In genomic region chr6:18042536-18043145, GRCh38 we compare ENCODE assay signal across 13 cellular contexts. TPM values are rescaled to one million over a fixed set of nuclear protein-coding genes. Genes with fewer than 3 reads are reported as not detected.
A peak's percentile ranks its signal among the peaks of the same experiment; 100 is the strongest.
DNase-seq lines count a peak whose midpoint lies in the region; ATAC-seq and TF ChIP-seq lines count a peak whose summit lies in the region.
"Had no signal": no experiment of that assay in that cellular context is flagged by ENCODE, and none has a peak within 500 bp of the region (broad histone marks: within the 10 kb centered on the region; RNA-seq: fewer than 3 reads in every experiment).

No MANE protein-coding gene starts in this region.

- no peaks in the 10 kb centered on the region for H4K20me1 ChIP-seq in fibroblast of lung (ENCODE audit: control insufficient read depth, extremely low read depth, insufficient read depth, low read length)

- H3K4me2 ChIP-seq in fibroblast of lung (ENCODE audit: extremely low read depth, insufficient read depth, low read length), result peak overlapping the region; percentile 72

- peak; percentile 15 for ATAC-seq in stimulated activated naive CD8-positive, alpha-beta T cell treated with anti-CD3 and anti-CD28 coated beads, Interleukin-15, amount 100 ng/mL, for 72 hours
- no peak for ATAC-seq in stimulated activated naive CD8-positive, alpha-beta T cell treated with anti-CD3 and anti-CD28 coated beads, Interleukin-15, Interleukin-2, amounts not matched to agents 100 U/mL and 50 U/mL, for 24 hours
- ATAC-seq in HG03196 (IDR thresholded peaks at IDR 0.05; ENCODE audit: unreplicated experiment), result no peak
- ATAC-seq: activated CD4-positive, alpha-beta T cell treated with anti-CD3 and anti-CD28 coated beads for 36 hours had no signal

- H3K36me3 Mint-ChIP-seq in progenitor cell of endocrine pancreas (ENCODE audit: insufficient read depth), result no peaks in the 10 kb centered on the region
- H3K36me3 Mint-ChIP-seq: memory B cell had no signal

- H3K9me3 Mint-ChIP-seq in stimulated activated naive CD8-positive, alpha-beta T cell treated with anti-CD3 and anti-CD28 coated beads, Interleukin-15, amount 100 ng/mL, for 72 hours, result no peaks in the 10 kb centered on the region
- no peaks in the 10 kb centered on the region for H3K9me3 Mint-ChIP-seq in progenitor cell of endocrine pancreas (ENCODE audit: low read depth)
- H3K9me3 Mint-ChIP-seq: memory B cell had no signal

- no peak for DNase-seq in stimulated activated naive CD8-positive, alpha-beta T cell treated with anti-CD3 and anti-CD28 coated beads, Interleukin-15, amount 100 ng/mL, for 72 hours
- no peak for DNase-seq in stimulated activated naive CD8-positive, alpha-beta T cell treated with anti-CD3 and anti-CD28 coated beads, Interleukin-15, Interleukin-2, amounts not matched to agents 100 U/mL and 50 U/mL, for 24 hours
- DNase-seq in fibroblast of lung (ENCODE audit: low read depth in 2 of 2), result no peak
- no peak for DNase-seq in progenitor cell of endocrine pancreas (ENCODE audit: low spot score, unreplicated experiment)
- DNase-seq in NCI-H446 (lab: John Stamatoyannopoulos, UW), result no peak
- no peak for DNase-seq in activated CD4-positive, alpha-beta T cell treated with anti-CD3 and anti-CD28 coated beads for 48 hours
- DNase-seq in cerebellar cortex (ENCODE audit: low spot score), result no peak
- DNase-seq: NCI-H1105 had no signal

- no peaks in the 10 kb centered on the region for H3K9me3 ChIP-seq in fibroblast of lung (ENCODE audit: control insufficient read depth, insufficient read depth, low read depth, low read length)
- H3K9me3 ChIP-seq: Peyer's patch, prostate gland had no signal

- no peak for TF ChIP-seq CTCF in fibroblast of lung (conservative IDR thresholded peaks at IDR 0.05 in 1 of 2, IDR thresholded peaks at IDR 0.05 in 1 of 2; ENCODE audit: low read depth in 1 of 2, low read length in 2 of 2)
- no peak for TF ChIP-seq CTCF in progenitor cell of endocrine pancreas (IDR thresholded peaks at IDR 0.05; ENCODE audit: unreplicated experiment)

- no peak overlapping the region for H3K4me3 ChIP-seq in fibroblast of lung (replicated peaks in 1 of 4; ENCODE audit: control extremely low read depth in 1 of 4, insufficient read depth in 1 of 4, low read depth in 3 of 4, low read length in 4 of 4)
- H3K4me3 ChIP-seq: Peyer's patch, prostate gland had no signal

- H3K36me3 ChIP-seq in fibroblast of lung (ENCODE audit: control insufficient read depth, insufficient read depth, low read length), result no peaks in the 10 kb centered on the region
- H3K36me3 ChIP-seq: Peyer's patch, prostate gland had no signal

- H3K79me2 ChIP-seq in fibroblast of lung (ENCODE audit: control insufficient read depth, insufficient read depth, low read length), result no peaks in the 10 kb centered on the region

- no peak overlapping the region for H3K27ac Mint-ChIP-seq in stimulated activated naive CD8-positive, alpha-beta T cell treated with anti-CD3 and anti-CD28 coated beads, Interleukin-15, amount 100 ng/mL, for 72 hours
- H3K27ac Mint-ChIP-seq in progenitor cell of endocrine pancreas, result peak overlapping the region; percentile 87
- H3K27ac Mint-ChIP-seq: activated CD4-positive, alpha-beta T cell treated with anti-CD3 and anti-CD28 coated beads for 36 hours; memory B cell had no signal

- peaks cover 11% of the 10 kb centered on the region for H3K4me1 ChIP-seq in fibroblast of lung (ENCODE audit: control insufficient read depth, extremely low read depth, insufficient read depth, low read length)
- H3K4me1 ChIP-seq: prostate gland had no signal

- H3K27ac ChIP-seq in fibroblast of lung (ENCODE audit: insufficient read depth, low read length), result no peak overlapping the region

- H3K27me3 ChIP-seq in fibroblast of lung (ENCODE audit: control insufficient read depth, insufficient read depth, low read length), result no peaks in the 10 kb centered on the region
- H3K27me3 ChIP-seq: Peyer's patch had no signal

- no peaks in the 10 kb centered on the region for H3K4me1 Mint-ChIP-seq in stimulated activated naive CD8-positive, alpha-beta T cell treated with anti-CD3 and anti-CD28 coated beads, Interleukin-15, amount 100 ng/mL, for 72 hours
- H3K4me1 Mint-ChIP-seq in progenitor cell of endocrine pancreas (ENCODE audit: low read depth), result peaks cover 4% of the 10 kb centered on the region
- H3K4me1 Mint-ChIP-seq: activated CD4-positive, alpha-beta T cell treated with anti-CD3 and anti-CD28 coated beads for 36 hours; memory B cell had no signal

- no peak overlapping the region for H3K9ac ChIP-seq in fibroblast of lung (ENCODE audit: insufficient read depth, low read length)

- H3K27me3 Mint-ChIP-seq in stimulated activated naive CD8-positive, alpha-beta T cell treated with anti-CD3 and anti-CD28 coated beads, Interleukin-15, amount 100 ng/mL, for 72 hours, result peaks cover 15% of the 10 kb centered on the region
- peaks cover 16% of the 10 kb centered on the region for H3K27me3 Mint-ChIP-seq in progenitor cell of endocrine pancreas

- no peak overlapping the region for H3K4me3 Mint-ChIP-seq in stimulated activated naive CD8-positive, alpha-beta T cell treated with anti-CD3 and anti-CD28 coated beads, Interleukin-15, amount 100 ng/mL, for 72 hours
- H3K4me3 Mint-ChIP-seq in progenitor cell of endocrine pancreas (ENCODE audit: low read depth), result no peak overlapping the region
- H3K4me3 Mint-ChIP-seq: activated CD4-positive, alpha-beta T cell treated with anti-CD3 and anti-CD28 coated beads for 36 hours; memory B cell had no signal

- peak overlapping the region; percentile 86 for H2AFZ ChIP-seq in fibroblast of lung (ENCODE audit: low read length)

RNA-seq across cellular contexts. Expression of gene KIF13A, which starts 55.2 kb away (rescaled TPM):
- total RNA-seq in fibroblast of lung (65.0 and 114 TPM in 2 replicates), progenitor cell of endocrine pancreas (44.4 and 44.5 TPM in 2 replicates)
- 52.3 and 55.0 TPM in 2 replicates for polyA plus RNA-seq in fibroblast of lung
- polyA plus RNA-seq in fibroblast of lung (2012), result 42.7 and 44.9 TPM in 2 replicates
- polyA minus RNA-seq in fibroblast of lung (ENCODE audit: low replicate concordance), result 72.5 and 75.5 TPM in 2 replicates
